In the genomic region with DNA sequence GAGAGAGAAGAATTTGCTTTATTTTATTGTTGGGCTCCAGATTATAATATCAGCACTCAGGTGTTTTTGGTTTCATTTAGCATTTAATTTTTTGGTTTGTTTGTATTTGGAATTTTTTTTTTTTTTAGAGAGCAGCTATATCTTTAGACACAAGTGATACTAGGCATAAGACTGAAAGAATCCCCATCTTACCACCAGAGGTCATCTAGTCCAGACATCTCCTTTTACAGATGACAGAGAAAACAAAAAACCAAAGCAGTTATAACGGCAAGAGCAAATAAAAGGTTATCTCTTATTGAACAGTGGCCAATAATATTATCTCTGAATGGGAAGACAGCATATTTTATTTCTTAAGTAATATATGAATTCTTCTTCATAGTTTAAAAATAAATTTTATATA, we compare ENCODE assay signal across 7 cellular contexts. TPM values are rescaled to one million over a fixed set of nuclear protein-coding genes. Genes with fewer than 3 reads are reported as not detected.
DNase-seq lines count a peak whose midpoint lies in the region; ATAC-seq and TF ChIP-seq lines count a peak whose summit lies in the region.

No MANE protein-coding gene starts in this region.

- TF ChIP-seq CTCF in heart right ventricle (IDR thresholded peaks at IDR 0.05) (peak; percentile 9 to 68 (median 53)), tibial nerve (IDR thresholded peaks at IDR 0.05) (peak; percentile 19 to 44 (median 31))

- peak overlapping the region in 1 of 10 donors; percentile 26 for H3K27ac Mint-ChIP-seq in naive thymus-derived CD8-positive, alpha-beta T cell

- H3K36me3 ChIP-seq in adipocyte (ENCODE audit: control insufficient read depth, insufficient read depth, low read length, severe bottlenecking) (peaks cover 63% of the 10 kb centered on the region), heart right ventricle (peaks cover 0 to 95% (median 22%) of the 10 kb centered on the region in 9 donors), tibial nerve (peaks cover 0 to 43% (median 4%) of the 10 kb centered on the region in 3 donors)

- H3K27me3 Mint-ChIP-seq in naive thymus-derived CD8-positive, alpha-beta T cell, result no peaks in the 10 kb centered on the region

- peaks cover 0 to 86% (median 31%) of the 10 kb centered on the region in 3 donors for H3K36me3 Mint-ChIP-seq in naive thymus-derived CD8-positive, alpha-beta T cell

- intact Hi-C loops in heart right ventricle (cut with DNase I), result loop anchor here in 8 of 10 donors (2.0 to 10.0 kb wide), 6 partner anchors 77 to 277 kb away; partner anchors contain the start of gene GAB1 (in 5 of the 8)

- POLR2A ChIA-PET in naive thymus-derived CD8-positive, alpha-beta T cell (lab: Charles Lee), result no interaction called here

- WGBS in heart right ventricle, 2 donors, result 0 to 11% methylated on average over 1 of the region's 1 CpG
- WGBS in tibial nerve, 2 donors, result 12 to 13% methylated on average over 1 of the region's 1 CpG

- ATAC-seq in HG02678 (IDR thresholded peaks at IDR 0.05; ENCODE audit: unreplicated experiment) (peak; percentile 58), heart right ventricle (peak in 5 of 8 donors; percentile 38 to 63 (median 58))
- ATAC-seq in naive thymus-derived CD8-positive, alpha-beta T cell, result no peak

- DNase-seq in adipocyte (ENCODE audit: low read depth) (peak; percentile 43), heart right ventricle (no peak), tibial nerve (ENCODE audit: low spot score in 2 of 2) (no peak), iPS-NIHi7 (ENCODE audit: extremely low spot score) (no peak)
- DNase-seq in naive thymus-derived CD8-positive, alpha-beta T cell, result no peak
- no peak for DNase-seq in stimulated activated CD4-positive, alpha-beta T cell treated with anti-CD3 and anti-CD28 coated beads, Interleukin-4, amount 100 ng/mL, for 4 hours

- H3K4me3 ChIP-seq in adipocyte (ENCODE audit: low read length) (no peak overlapping the region), heart right ventricle (no peak overlapping the region), tibial nerve (no peak overlapping the region)

- H3K27ac ChIP-seq in heart right ventricle (no peak overlapping the region), tibial nerve (no peak overlapping the region)

- no peak for TF ChIP-seq EP300 in tibial nerve (IDR thresholded peaks at IDR 0.05)

- TF ChIP-seq POLR2A in tibial nerve (IDR thresholded peaks at IDR 0.05), result no peak

- peak overlapping the region in 1 of 10 donors; percentile 11 for H3K4me3 Mint-ChIP-seq in naive thymus-derived CD8-positive, alpha-beta T cell

- H3K27me3 ChIP-seq in adipocyte (replicated peaks; ENCODE audit: control insufficient read depth, insufficient read depth, low read length), result no peaks in the 10 kb centered on the region
- no peaks in the 10 kb centered on the region for H3K27me3 ChIP-seq in heart right ventricle
- no peaks in the 10 kb centered on the region for H3K27me3 ChIP-seq in tibial nerve

- no peaks in the 10 kb centered on the region for H3K9me3 Mint-ChIP-seq in naive thymus-derived CD8-positive, alpha-beta T cell

- H3K4me1 ChIP-seq in adipocyte (ENCODE audit: control insufficient read depth, insufficient read depth, low read length) (no peaks in the 10 kb centered on the region), heart right ventricle (peaks cover 0 to 13% (median 7%) of the 10 kb centered on the region in 9 donors), tibial nerve (peaks cover 0 to 29% (median 0%) of the 10 kb centered on the region in 4 donors)

- H3K4me1 Mint-ChIP-seq in naive thymus-derived CD8-positive, alpha-beta T cell, result peaks cover 4 to 14% (median 7%) of the 10 kb centered on the region in 4 donors

- H3K9me3 ChIP-seq in adipocyte (ENCODE audit: control insufficient read depth, low read length) (no peaks in the 10 kb centered on the region), heart right ventricle (no peaks in the 10 kb centered on the region), tibial nerve (no peaks in the 10 kb centered on the region)

- no peak overlapping the region for H3K9ac ChIP-seq in adipocyte (ENCODE audit: low read length)

RNA-seq across cellular contexts. Expression of gene USP38, which starts 22.8 kb away (rescaled TPM):
- total RNA-seq in heart right ventricle (10 to 100 TPM; 15.6 to 24.2 (median 20.8) TPM), tibial nerve (10 to 100 TPM; 18.8 to 24.1 (median 19.9) TPM)
- 1 to 10 TPM; 3.1 to 8.6 TPM for polyA plus RNA-seq in heart right ventricle
- total RNA-seq in naive thymus-derived CD8-positive, alpha-beta T cell, result 10 to 100 TPM; 23.4 to 26.8 TPM
- 10 to 100 TPM; 14.4 to 16.9 (median 16.7) TPM for polyA plus RNA-seq in naive thymus-derived CD8-positive, alpha-beta T cell

Comparison
In these comparisons a context has a peak if more than half of its experiments do, and no peak if none do; other contexts are left out.
1. ATAC-seq: peak in HG02678 (single experiment) and heart right ventricle (5 of 8); none in naive thymus-derived CD8-positive, alpha-beta T cell (0 of 2).